19 cellular contexts compared by ENCODE assay signal in the genomic region with DNA sequence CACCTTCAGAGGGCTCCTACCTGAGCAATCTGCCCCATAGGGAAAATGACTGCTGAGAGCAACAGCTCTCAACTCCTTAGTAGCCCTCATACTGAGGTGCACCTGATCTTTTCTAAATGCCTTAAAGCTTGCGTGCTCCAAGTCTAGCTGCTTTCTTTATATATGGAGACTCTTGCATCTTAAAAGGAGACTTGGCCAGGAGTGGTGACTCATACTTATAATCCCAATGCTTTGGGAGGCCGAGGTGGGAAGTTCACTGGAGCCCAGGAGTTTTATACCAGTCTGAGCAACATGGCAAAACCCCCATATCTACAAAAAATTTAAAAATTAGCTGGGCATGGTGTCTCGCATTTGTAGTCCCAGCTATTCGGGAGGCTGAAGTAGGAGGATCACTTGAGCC.
"Had no signal": no experiment of that assay in that cellular context is flagged by ENCODE, and none has a peak within 500 bp of the region (broad histone marks: within the 10 kb centered on the region; RNA-seq: fewer than 3 reads in every experiment).

No MANE protein-coding gene starts in this region.

- H3K4me3 Mint-ChIP-seq: activated B cell treated with CpG ODN at 0.5 μM for 24 hours; activated CD8-positive, alpha-beta T cell treated with anti-CD3 and anti-CD28 coated beads for 36 hours; activated naive CD8-positive, alpha-beta T cell; brain; nephron progenitor cell; T-helper 2 cell treated with Interferon-gamma antibody and Interleukin-4, amounts not matched to agents 5 μg/mL and 100 μg/mL, for 36 hours had no signal

- H3K27me3 Mint-ChIP-seq: activated B cell treated with CpG ODN at 0.5 μM for 24 hours; activated naive CD8-positive, alpha-beta T cell; brain had no signal

- DNase-seq: activated B cell treated with CpG ODN at 0.5 μM for 24 hours; activated CD4-positive, alpha-beta T cell treated with anti-CD3 and anti-CD28 coated beads for 4 hours; activated CD8-positive, alpha-beta T cell treated with anti-CD3 and anti-CD28 coated beads for 36 hours; amygdala; caudate nucleus; foreskin keratinocyte; glutamatergic neuron; hippocampal formation; left lung; nephron progenitor cell; stimulated activated CD4-positive, alpha-beta T cell treated with anti-CD3 and anti-CD28 coated beads, Interleukin-2, amount 100 ng/mL, for 24 hours; stimulated activated naive CD8-positive, alpha-beta T cell treated with anti-CD3 and anti-CD28 coated beads, Interleukin-15, Interleukin-2, amounts not matched to agents 100 U/mL and 50 U/mL, for 24 hours; transverse colon; uterus had no signal

- H3K9me3 ChIP-seq: left lung, right atrium auricular region, transverse colon, uterus had no signal

- H3K27me3 ChIP-seq: foreskin keratinocyte, left lung, right atrium auricular region, transverse colon, uterus had no signal

- H3K36me3 Mint-ChIP-seq: activated naive CD8-positive, alpha-beta T cell; brain had no signal

- H3K4me3 ChIP-seq: left lung, right atrium auricular region, transverse colon, uterus had no signal

- H3K27ac ChIP-seq: epithelial cell of prostate, foreskin keratinocyte, left lung, right atrium auricular region, transverse colon, uterus had no signal

- ATAC-seq: activated CD8-positive, alpha-beta T cell treated with anti-CD3 and anti-CD28 coated beads for 36 hours; foreskin keratinocyte; left lung; stimulated activated naive CD8-positive, alpha-beta T cell treated with anti-CD3 and anti-CD28 coated beads, Interleukin-15, Interleukin-2, amounts not matched to agents 100 U/mL and 50 U/mL, for 24 hours had no signal

- H3K27ac Mint-ChIP-seq: activated B cell treated with CpG ODN at 0.5 μM for 24 hours; activated CD8-positive, alpha-beta T cell treated with anti-CD3 and anti-CD28 coated beads for 36 hours; activated naive CD8-positive, alpha-beta T cell; T-helper 2 cell treated with Interferon-gamma antibody and Interleukin-4, amounts not matched to agents 5 μg/mL and 100 μg/mL, for 36 hours had no signal

- H3K36me3 ChIP-seq: left lung, right atrium auricular region, transverse colon, uterus had no signal

- H3K9me3 Mint-ChIP-seq: activated B cell treated with CpG ODN at 0.5 μM for 24 hours; activated CD8-positive, alpha-beta T cell treated with anti-CD3 and anti-CD28 coated beads for 36 hours; T-helper 2 cell treated with Interferon-gamma antibody and Interleukin-4, amounts not matched to agents 5 μg/mL and 100 μg/mL, for 36 hours had no signal

- H3K4me1 ChIP-seq: foreskin keratinocyte, right atrium auricular region, transverse colon, uterus had no signal
